Comparison of ENCODE assay signal across 14 cellular contexts in genomic region chr19:44661205-44661604, GRCh38. TPM values are rescaled to one million over a fixed set of nuclear protein-coding genes. Genes with fewer than 3 reads are reported as not detected.
A peak's percentile ranks its signal among the peaks of the same experiment; 100 is the strongest.
DNase-seq lines count a peak whose midpoint lies in the region; ATAC-seq, FAIRE-seq and TF ChIP-seq lines count a peak whose summit lies in the region.
"Had no signal": no experiment of that assay in that cellular context is flagged by ENCODE, and none has a peak within 500 bp of the region (broad histone marks: within the 10 kb centered on the region; RNA-seq: fewer than 3 reads in every experiment).

No MANE protein-coding gene starts in this region.

- H3K36me3 ChIP-seq in endothelial cell of umbilical vein (ENCODE audit: control insufficient read depth in 2 of 2, extremely low read depth in 1 of 2, insufficient read depth in 2 of 2, low read length in 2 of 2): peaks cover 39 to 45% of the 10 kb centered on the region in 2 experiments
- H3K36me3 ChIP-seq in osteoblast (ENCODE audit: insufficient read depth, low read length): peaks cover 78% of the 10 kb centered on the region

- no peak for DNase-seq in RWPE1 (ENCODE audit: low spot score)
- DNase-seq in endothelial cell of umbilical vein (ENCODE audit: low read depth, low spot score): no peak
- DNase-seq in osteoblast (ENCODE audit: insufficient read length, low spot score, missing footprints): peak; percentile 36
- DNase-seq in kidney glomerular epithelial cell (lab: John Stamatoyannopoulos, UW): no peak
- no peak for DNase-seq in right cardiac atrium
- DNase-seq: CD4-positive, alpha-beta memory T cell; DMS79 treated with DMSO at 0.1 percent for 48 hours; GF-D8; GOT3; KG1 had no signal

- H3K4me2 ChIP-seq in endothelial cell of umbilical vein (ENCODE audit: insufficient read depth, low read length) (no peak overlapping the region), osteoblast (ENCODE audit: insufficient read depth, low read length) (no peak overlapping the region)
- H3K4me2 ChIP-seq: A549, BLaER1 had no signal

- TF ChIP-seq CTCF in RWPE1 (conservative IDR thresholded peaks at IDR 0.05; ENCODE audit: low read depth) (no peak), endothelial cell of umbilical vein (IDR thresholded peaks at IDR 0.05; ENCODE audit: extremely low read depth in 1 of 2, insufficient read depth in 1 of 2, low read depth in 1 of 2, low read length in 2 of 2) (no peak), osteoblast (IDR thresholded peaks at IDR 0.05; ENCODE audit: extremely low read depth, low read depth, low read length) (no peak)

- H3K9me3 ChIP-seq in endothelial cell of umbilical vein (replicated peaks; ENCODE audit: control insufficient read depth, insufficient read depth, low read length) (no peaks in the 10 kb centered on the region), osteoblast (ENCODE audit: low read depth, low read length) (no peaks in the 10 kb centered on the region), right cardiac atrium (ENCODE audit: control insufficient read depth, low read length) (no peaks in the 10 kb centered on the region)
- H3K9me3 ChIP-seq: A549, BLaER1, HAP-1 had no signal

- no peaks in the 10 kb centered on the region for H3K9me1 ChIP-seq in endothelial cell of umbilical vein (replicated peaks; ENCODE audit: control insufficient read depth, extremely low read depth, insufficient read depth, low read length)

- 90% methylated on average over 11 of the region's 11 CpGs for WGBS in right cardiac atrium

- H3K79me2 ChIP-seq in endothelial cell of umbilical vein (ENCODE audit: control insufficient read depth, insufficient read depth, low read length): peaks cover 2% of the 10 kb centered on the region
- H3K79me2 ChIP-seq in osteoblast (ENCODE audit: insufficient read depth, low read length): peaks cover under 1% of the 10 kb centered on the region

- TF ChIP-seq POLR2A in endothelial cell of umbilical vein (IDR thresholded peaks at IDR 0.05; ENCODE audit: low read depth, low read length): no peak

- H3K9ac ChIP-seq in endothelial cell of umbilical vein (replicated peaks; ENCODE audit: extremely low read depth, insufficient read depth, low read length): no peak overlapping the region
- H3K9ac ChIP-seq: BLaER1 had no signal

- no peak for ATAC-seq in right cardiac atrium
- ATAC-seq: A549 had no signal

- H3K4me1 ChIP-seq in endothelial cell of umbilical vein (ENCODE audit: control insufficient read depth, extremely low read depth, insufficient read depth, low read length) (no peaks in the 10 kb centered on the region), osteoblast (ENCODE audit: insufficient read depth, low read length) (no peaks in the 10 kb centered on the region), right cardiac atrium (ENCODE audit: control insufficient read depth, insufficient read depth, low read length) (peaks cover 2% of the 10 kb centered on the region)
- H3K4me1 ChIP-seq: HAP-1 had no signal

- H3K27me3 ChIP-seq in endothelial cell of umbilical vein (ENCODE audit: control insufficient read depth in 2 of 2, insufficient read depth in 2 of 2, low read length in 2 of 2) (no peaks in the 10 kb centered on the region), osteoblast (ENCODE audit: insufficient read depth, low read length) (no peaks in the 10 kb centered on the region), right cardiac atrium (ENCODE audit: control insufficient read depth, insufficient read depth) (no peaks in the 10 kb centered on the region)
- H3K27me3 ChIP-seq: BLaER1 had no signal

- H4K20me1 ChIP-seq in endothelial cell of umbilical vein (replicated peaks; ENCODE audit: control insufficient read depth, extremely low read depth, insufficient read depth, low read length) (no peaks in the 10 kb centered on the region), osteoblast (ENCODE audit: insufficient read depth, low read length) (peaks cover 12% of the 10 kb centered on the region)
- H4K20me1 ChIP-seq: BLaER1 had no signal

- CTCF ChIA-PET in RWPE1 (lab: Yijun Ruan, JAX): no interaction called here
- CTCF ChIA-PET in endothelial cell of umbilical vein (lab: Charles Lee): interaction anchor here (1.4 to 13.3 kb wide), 5 partner anchors 13 to 110 kb away, joined by 5 to 272 read pairs (median 15); no protein-coding TSS in a partner anchor

- POLR2A ChIA-PET in RWPE1 (lab: Yijun Ruan, JAX; ENCODE audit: low non-redundant PET): no interaction called here
- POLR2A ChIA-PET in endothelial cell of umbilical vein (lab: Charles Lee): no interaction called here

- H2AFZ ChIP-seq in endothelial cell of umbilical vein (ENCODE audit: low read depth, low read length) (no peak overlapping the region), osteoblast (ENCODE audit: low read length) (no peak overlapping the region)

- dilution Hi-C loops in endothelial cell of umbilical vein (cut with MboI; ENCODE audit: extremely low pct_ligation_motif_present, low sequenced_read_pairs): no loop called here

- H3K4me3 ChIP-seq in endothelial cell of umbilical vein (replicated peaks in 1 of 3; ENCODE audit: insufficient read depth in 1 of 3, low read depth in 1 of 3, low read length in 3 of 3) (no peak overlapping the region), osteoblast (ENCODE audit: insufficient read depth, low read length) (no peak overlapping the region), right cardiac atrium (ENCODE audit: low read length) (no peak overlapping the region)
- H3K4me3 ChIP-seq: A549, BLaER1, HAP-1 had no signal

- intact Hi-C loops in endothelial cell of umbilical vein (cut with micrococcal nuclease): no loop called here
- intact Hi-C loops in right cardiac atrium (cut with DNase I): no loop called here

- H3K27ac ChIP-seq in RWPE1 (peak overlapping the region; percentile 19; the same call in 1 of the 2 replicates), endothelial cell of umbilical vein (ENCODE audit: insufficient read depth, low read depth, low read length) (no peak overlapping the region), osteoblast (ENCODE audit: low read depth, low read length) (no peak overlapping the region), right cardiac atrium (ENCODE audit: low read length) (no peak overlapping the region)
- H3K27ac ChIP-seq: BLaER1 had no signal

- no TSS peak for BruUV-seq in endothelial cell of umbilical vein (replicated peaks; lab: Mats Ljungman, UMichigan)

- no peak for FAIRE-seq in endothelial cell of umbilical vein (lab: Jason Lieb, UNC)
- FAIRE-seq: A549 had no signal

TF ChIP-seq in endothelial cell of umbilical vein, 7 proteins besides CTCF, POLR2A, EP300 and RAD21:
- TF ChIP-seq POLR2AphosphoS5 (IDR thresholded peaks at IDR 0.05; ENCODE audit: insufficient read depth, low read depth, low read length): peak; percentile 55
- no peak for TF ChIP-seq JUN (IDR thresholded peaks at IDR 0.05; ENCODE audit: borderline replicate concordance, insufficient read depth, insufficient read length, low read depth)

RNA-seq across cellular contexts. Expression of gene CEACAM19, which starts 10.1 kb away (rescaled TPM):
- total RNA-seq in endothelial cell of umbilical vein: 9.9 and 13.0 TPM in 2 replicates
- 14.5 and 23.2 TPM in 2 replicates for polyA plus RNA-seq in endothelial cell of umbilical vein
- 4.2 and 7.2 TPM in 2 replicates for polyA plus RNA-seq in endothelial cell of umbilical vein (2011; cell fraction: cytosol; rRNA removed)
- 68.3 and 92.4 TPM in 2 replicates for polyA plus RNA-seq in endothelial cell of umbilical vein (2011; cell fraction: nucleus; rRNA removed)
- 11.6 and 13.1 TPM in 2 replicates for polyA plus RNA-seq in endothelial cell of umbilical vein (2012)
- 25.3 and 27.7 TPM in 2 replicates for polyA minus RNA-seq in endothelial cell of umbilical vein
- polyA minus RNA-seq in endothelial cell of umbilical vein (2011; cell fraction: cytosol; rRNA and poly(A)+ RNA removed): 0.72 TPM
- polyA minus RNA-seq in endothelial cell of umbilical vein (2011; cell fraction: nucleus; rRNA and poly(A)+ RNA removed): 49.7 and 51.3 TPM in 2 replicates
- total RNA-seq in osteoblast: 0.72 and 1.2 TPM in 2 replicates
- 1 to 10 TPM; 1.8 to 6.1 (median 2.3) TPM for total RNA-seq in right cardiac atrium
- 4.4 TPM for polyA plus RNA-seq in right cardiac atrium
- polyA plus RNA-seq: CD14-positive monocyte; CD4-positive, alpha-beta memory T cell had no signal

RNA-seq across cellular contexts. Expression of gene PVR, which starts 17.5 kb away (rescaled TPM):
- total RNA-seq in endothelial cell of umbilical vein (133 and 199 TPM in 2 replicates), osteoblast (50.1 and 53.6 TPM in 2 replicates), right cardiac atrium (10 to 100 TPM; 25.0 to 44.8 (median 33.9) TPM)
- polyA plus RNA-seq in endothelial cell of umbilical vein (226 and 276 TPM in 2 replicates), right cardiac atrium (27.3 TPM)
- 186 and 209 TPM in 2 replicates for polyA plus RNA-seq in endothelial cell of umbilical vein (2011; cell fraction: cytosol; rRNA removed)
- 237 and 251 TPM in 2 replicates for polyA plus RNA-seq in endothelial cell of umbilical vein (2011; cell fraction: nucleus; rRNA removed)
- polyA plus RNA-seq in endothelial cell of umbilical vein (2012): 200 and 203 TPM in 2 replicates
- polyA minus RNA-seq in endothelial cell of umbilical vein: 236 and 278 TPM in 2 replicates
- polyA minus RNA-seq in endothelial cell of umbilical vein (2011; cell fraction: cytosol; rRNA and poly(A)+ RNA removed): 32.5 TPM
- polyA minus RNA-seq in endothelial cell of umbilical vein (2011; cell fraction: nucleus; rRNA and poly(A)+ RNA removed): 124 and 132 TPM in 2 replicates

RNA-seq across cellular contexts. Expression of gene CEACAM16, which starts 37.7 kb away (rescaled TPM):
- total RNA-seq in endothelial cell of umbilical vein (not detected in 2 replicates), osteoblast (under 0.01 TPM in 1 of 2 replicates, not detected in the other), right cardiac atrium (not detected)
- polyA plus RNA-seq in endothelial cell of umbilical vein (not detected in 2 replicates), right cardiac atrium (not detected)
- polyA plus RNA-seq in endothelial cell of umbilical vein (2011; cell fraction: cytosol; rRNA removed): not detected in 2 replicates
- not detected in 2 replicates for polyA plus RNA-seq in endothelial cell of umbilical vein (2011; cell fraction: nucleus; rRNA removed)
- polyA plus RNA-seq in endothelial cell of umbilical vein (2012): not detected in 2 replicates
- polyA minus RNA-seq in endothelial cell of umbilical vein: not detected in 2 replicates
- polyA minus RNA-seq in endothelial cell of umbilical vein (2011; cell fraction: cytosol; rRNA and poly(A)+ RNA removed): not detected
- not detected in 2 replicates for polyA minus RNA-seq in endothelial cell of umbilical vein (2011; cell fraction: nucleus; rRNA and poly(A)+ RNA removed)
- total RNA-seq: CD4-positive, alpha-beta memory T cell had no signal
- polyA plus RNA-seq: A549; CD14-positive monocyte; CD4-positive, alpha-beta memory T cell had no signal

RNA-seq across cellular contexts. Expression of gene IGSF23, which starts 47.8 kb away (rescaled TPM):
- 0.35 TPM in 1 of 2 replicates, not detected in the other for total RNA-seq in endothelial cell of umbilical vein
- polyA plus RNA-seq in endothelial cell of umbilical vein: 0.73 and 0.81 TPM in 2 replicates
- 0.58 and 0.59 TPM in 2 replicates for polyA plus RNA-seq in endothelial cell of umbilical vein (2011; cell fraction: cytosol; rRNA removed)
- 0.28 and 0.39 TPM in 2 replicates for polyA plus RNA-seq in endothelial cell of umbilical vein (2011; cell fraction: nucleus; rRNA removed)
- 0.78 and 1.4 TPM in 2 replicates for polyA plus RNA-seq in endothelial cell of umbilical vein (2012)
- 0.42 TPM in 1 of 2 replicates, not detected in the other for polyA minus RNA-seq in endothelial cell of umbilical vein
- not detected for polyA minus RNA-seq in endothelial cell of umbilical vein (2011; cell fraction: cytosol; rRNA and poly(A)+ RNA removed)
- not detected in 2 replicates for polyA minus RNA-seq in endothelial cell of umbilical vein (2011; cell fraction: nucleus; rRNA and poly(A)+ RNA removed)
- not detected in 2 replicates for total RNA-seq in osteoblast
- total RNA-seq in right cardiac atrium: not detected
- not detected for polyA plus RNA-seq in right cardiac atrium
- total RNA-seq: CD4-positive, alpha-beta memory T cell had no signal
- polyA plus RNA-seq: CD4-positive, alpha-beta memory T cell had no signal
